Comparison of ENCODE assay signal across 26 cellular contexts in the genomic region with DNA sequence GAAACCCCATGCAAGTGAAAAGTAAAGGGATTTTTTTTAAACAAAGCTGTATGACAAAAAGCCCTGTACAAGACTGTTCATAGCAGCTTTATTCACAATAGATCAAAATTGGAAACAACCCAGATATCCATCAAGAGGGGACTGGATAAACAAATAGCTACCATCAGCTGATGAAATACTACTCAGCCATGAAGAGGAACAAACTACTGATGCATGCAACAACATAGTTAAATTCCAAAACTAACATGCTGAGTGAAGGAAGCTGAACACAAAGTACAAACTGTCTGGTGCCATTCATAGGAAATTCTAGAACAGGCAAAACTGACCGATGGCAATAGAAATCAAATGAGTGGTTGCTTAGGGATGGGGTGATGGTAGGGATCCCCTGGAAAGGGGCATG. TPM values are rescaled to one million over a fixed set of nuclear protein-coding genes. Genes with fewer than 3 reads are reported as not detected.
DNase-seq lines count a peak whose midpoint lies in the region; ATAC-seq, FAIRE-seq and TF ChIP-seq lines count a peak whose summit lies in the region.
"Had no signal": no experiment of that assay in that cellular context is flagged by ENCODE, and none has a peak within 500 bp of the region (broad histone marks: within the 10 kb centered on the region; RNA-seq: fewer than 3 reads in every experiment).

No MANE protein-coding gene starts in this region.

- H3K4me3 ChIP-seq in K562 = no peak overlapping the region
- no peak overlapping the region for H3K4me3 ChIP-seq in psoas muscle
- H3K4me3 ChIP-seq: BLaER1 treated with 17β-estradiol and CSF1 and Interleukin-3, amounts not matched to agents 10 nM and 100 nM; SJSA1 had no signal

- no peaks in the 10 kb centered on the region for H3K9me3 ChIP-seq in CD4-positive, alpha-beta T cell (ENCODE audit: control insufficient read depth, low read length)
- H3K9me3 ChIP-seq in K562 (replicated peaks; ENCODE audit: control insufficient read depth, insufficient read depth, low read depth, low read length) (no peaks in the 10 kb centered on the region), psoas muscle (no peaks in the 10 kb centered on the region)
- H3K9me3 ChIP-seq: BLaER1 treated with 17β-estradiol and CSF1 and Interleukin-3, amounts not matched to agents 10 nM and 100 nM; SJSA1 had no signal

- H3K4me3 Mint-ChIP-seq in activated naive CD4-positive, alpha-beta T cell treated with anti-CD3 and anti-CD28 coated beads, Interleukin-2, amount 50 U/mL, for 24 hours = no peak overlapping the region
- no peak overlapping the region for H3K4me3 Mint-ChIP-seq in CD4-positive, alpha-beta T cell
- H3K4me3 Mint-ChIP-seq: CD8-positive, alpha-beta T cell; IgD-negative memory B cell had no signal

- H3K4me1 ChIP-seq in K562 (replicated peaks in 1 of 2; ENCODE audit: control insufficient read depth in 2 of 2, insufficient read depth in 2 of 2, low read length in 2 of 2) (peaks cover under 1 to 24% of the 10 kb centered on the region in 2 experiments; a peak in 4 of 5 replicates), psoas muscle (no peaks in the 10 kb centered on the region)

- TF ChIP-seq POLR2A in K562 (conservative IDR thresholded peaks at IDR 0.05) = no peak

- H3K27me3 Mint-ChIP-seq in activated naive CD4-positive, alpha-beta T cell treated with anti-CD3 and anti-CD28 coated beads, Interleukin-2, amount 50 U/mL, for 24 hours = no peaks in the 10 kb centered on the region
- H3K27me3 Mint-ChIP-seq in CD4-positive, alpha-beta T cell = no peaks in the 10 kb centered on the region
- H3K27me3 Mint-ChIP-seq: IgD-negative memory B cell had no signal

- no peak for TF ChIP-seq RAD21 in K562 (CRISPR knock-in tag; conservative IDR thresholded peaks at IDR 0.05 in 1 of 2, IDR thresholded peaks at IDR 0.05 in 1 of 2)

- in situ Hi-C loops in K562 (cut with MboI) = loop anchor here (5.0 kb wide), 1 partner anchor 166 kb away; no protein-coding TSS in a partner anchor

- no peak overlapping the region for H2AFZ ChIP-seq in K562 (ENCODE audit: low read depth, low read length)

- H3K79me2 ChIP-seq in K562 (ENCODE audit: control insufficient read depth, insufficient read depth, low read length) = no peaks in the 10 kb centered on the region

- POLR2A ChIA-PET in CD4-positive, alpha-beta T cell (lab: Charles Lee) = interaction anchor here (1.1 to 3.7 kb wide), 8 partner anchors 11 to 148 kb away, joined by 4 to 23 read pairs (median 10); partner anchors contain the start of genes FOXJ1 and UBALD2
- POLR2A ChIA-PET in K562 (lab: Yijun Ruan, JAX) = interaction anchor here (0.7 to 11.3 kb wide), 4 partner anchors 18 to 145 kb away, joined by 3 to 157 read pairs (median 4); no protein-coding TSS in a partner anchor

- no peaks in the 10 kb centered on the region for H3K9me3 Mint-ChIP-seq in activated naive CD4-positive, alpha-beta T cell treated with anti-CD3 and anti-CD28 coated beads, Interleukin-2, amount 50 U/mL, for 24 hours
- H3K9me3 Mint-ChIP-seq in CD4-positive, alpha-beta T cell = no peaks in the 10 kb centered on the region
- H3K9me3 Mint-ChIP-seq: CD8-positive, alpha-beta T cell; IgD-negative memory B cell had no signal

- no peak overlapping the region for H3K4me2 ChIP-seq in K562 (ENCODE audit: insufficient read depth, low read length)
- H3K4me2 ChIP-seq: BLaER1 treated with 17β-estradiol and CSF1 and Interleukin-3, amounts not matched to agents 10 nM and 100 nM had no signal

- CTCF ChIA-PET in CD4-positive, alpha-beta T cell (lab: Charles Lee) = interaction anchor here (1.2 to 9.6 kb wide), 3 partner anchors 56 to 154 kb away, joined by 3 to 130 read pairs (median 3); no protein-coding TSS in a partner anchor
- CTCF ChIA-PET in K562 (lab: Yijun Ruan, JAX; ENCODE audit: low intra/inter-chr PET ratio) = interaction anchor here (6.9 kb wide), 1 partner anchor 154 kb away, joined by 89 read pairs; no protein-coding TSS in a partner anchor

- H3K27ac Mint-ChIP-seq in activated naive CD4-positive, alpha-beta T cell treated with anti-CD3 and anti-CD28 coated beads, Interleukin-2, amount 50 U/mL, for 24 hours = peak overlapping the region; percentile 41
- H3K27ac Mint-ChIP-seq in CD4-positive, alpha-beta T cell = peak overlapping the region; percentile 61

- H3K36me3 ChIP-seq in K562 (ENCODE audit: control insufficient read depth, insufficient read depth, low read length) (no peaks in the 10 kb centered on the region), psoas muscle (ENCODE audit: insufficient read depth in 1 of 2, low read depth in 1 of 2) (no peaks in the 10 kb centered on the region)
- H3K36me3 ChIP-seq: BLaER1 treated with 17β-estradiol and CSF1 and Interleukin-3, amounts not matched to agents 10 nM and 100 nM; SJSA1 had no signal

- no peak for FAIRE-seq in K562 (lab: Jason Lieb, UNC)

- intact Hi-C loops in CD4-positive, alpha-beta T cell (cut with DNase I, micrococcal nuclease) = no loop called here
- intact Hi-C loops in K562 (cut with micrococcal nuclease) (no loop called here), psoas muscle (cut with DNase I) (no loop called here)

- TF ChIP-seq CTCF in CD4-positive, alpha-beta T cell (IDR thresholded peaks at IDR 0.05) = no peak
- no peak for TF ChIP-seq CTCF in K562 (IDR thresholded peaks at IDR 0.05 in 2 of 3, conservative IDR thresholded peaks at IDR 0.05 in 1 of 3; ENCODE audit: insufficient read depth in 2 of 3, low read depth in 1 of 3, low read length in 3 of 3)
- TF ChIP-seq CTCF in psoas muscle (IDR thresholded peaks at IDR 0.05) = no peak

- H3K27ac ChIP-seq in CD4-positive, alpha-beta T cell (ENCODE audit: low read depth, low read length) = no peak overlapping the region
- no peak overlapping the region for H3K27ac ChIP-seq in K562 (ENCODE audit: extremely low read depth, low read depth, low read length)
- no peak overlapping the region for H3K27ac ChIP-seq in psoas muscle
- H3K27ac ChIP-seq: BLaER1 treated with 17β-estradiol and CSF1 and Interleukin-3, amounts not matched to agents 10 nM and 100 nM; SJSA1 had no signal

- no peak for TF ChIP-seq EP300 in K562 (IDR thresholded peaks at IDR 0.05; ENCODE audit: low read length)

- ATAC-seq in CD4-positive, alpha-beta T cell (ENCODE audit: poor library complexity) = no peak
- ATAC-seq in K562 (no peak), psoas muscle (no peak)
- ATAC-seq: CD8-positive, alpha-beta T cell had no signal

- H4K20me1 ChIP-seq in K562 (replicated peaks; ENCODE audit: control insufficient read depth, insufficient read depth, low read length) = no peaks in the 10 kb centered on the region
- H4K20me1 ChIP-seq: BLaER1 treated with 17β-estradiol and CSF1 and Interleukin-3, amounts not matched to agents 10 nM and 100 nM had no signal

- peaks cover under 1% of the 10 kb centered on the region for H3K9me1 ChIP-seq in K562 (ENCODE audit: control insufficient read depth, insufficient read depth, low read length)

- no peaks in the 10 kb centered on the region for H3K36me3 Mint-ChIP-seq in activated naive CD4-positive, alpha-beta T cell treated with anti-CD3 and anti-CD28 coated beads, Interleukin-2, amount 50 U/mL, for 24 hours
- no peaks in the 10 kb centered on the region for H3K36me3 Mint-ChIP-seq in CD4-positive, alpha-beta T cell (ENCODE audit: low read depth)
- H3K36me3 Mint-ChIP-seq: CD8-positive, alpha-beta T cell; IgD-negative memory B cell had no signal

- 39% methylated on average over 1 of the region's 1 CpG for WGBS in K562 (ENCODE audit: insufficient coverage, low coverage, missing lambda C conversion rate)
- 86 to 94% (median 93%) methylated on average over 1 of the region's 1 CpG for WGBS in psoas muscle, 3 donors

- no peak for DNase-seq in activated naive CD4-positive, alpha-beta T cell (lab: John Stamatoyannopoulos, UW)
- DNase-seq in CD4-positive, alpha-beta T cell = no peak
- DNase-seq in K562 (ENCODE audit: extremely low read depth in 1 of 4, low spot score in 3 of 4) (no peak), hepatic stellate cell (ENCODE audit: low spot score) (no peak), psoas muscle (no peak)
- DNase-seq: AML-193; CD8-positive, alpha-beta T cell; DMS 273 treated with DMSO at 0.1 percent for 48 hours; DMS79 treated with DMSO at 0.1 percent for 48 hours; GF-D8; GOT3; HCEC 1CT; NCI-H1048; NCI-H1417; NCI-H1694; NCI-H2081; NCI-H2227 treated with DMSO at 0.1 percent for 48 hours; NCI-H526 treated with DMSO at 0.1 percent for 48 hours; Right ventricle myocardium superior; RPMI8226 had no signal

- H3K27me3 ChIP-seq in CD4-positive, alpha-beta T cell (ENCODE audit: control insufficient read depth, insufficient read depth, low read length) = no peaks in the 10 kb centered on the region
- H3K27me3 ChIP-seq in K562 (ENCODE audit: control insufficient read depth in 2 of 2, insufficient read depth in 2 of 2, low read length in 2 of 2) (peaks cover 4 to 10% of the 10 kb centered on the region in 2 experiments; a peak in 4 of 5 replicates), psoas muscle (ENCODE audit: insufficient read depth in 3 of 3, low read length in 2 of 3) (no peaks in the 10 kb centered on the region)
- H3K27me3 ChIP-seq: BLaER1 treated with 17β-estradiol and CSF1 and Interleukin-3, amounts not matched to agents 10 nM and 100 nM had no signal

- BruUV-seq in K562 (replicated peaks; lab: Mats Ljungman, UMichigan) = no TSS peak

- no peak overlapping the region for H3K9ac ChIP-seq in K562 (ENCODE audit: insufficient read depth in 1 of 2, low read depth in 2 of 2, low read length in 2 of 2)
- H3K9ac ChIP-seq: BLaER1 treated with 17β-estradiol and CSF1 and Interleukin-3, amounts not matched to agents 10 nM and 100 nM had no signal

- H3K4me1 Mint-ChIP-seq in activated naive CD4-positive, alpha-beta T cell treated with anti-CD3 and anti-CD28 coated beads, Interleukin-2, amount 50 U/mL, for 24 hours = peaks cover 28% of the 10 kb centered on the region
- H3K4me1 Mint-ChIP-seq in CD4-positive, alpha-beta T cell (ENCODE audit: low read depth) = peaks cover 21% of the 10 kb centered on the region

RNA-seq across cellular contexts. Expression of gene FOXJ1, which starts 15.1 kb away (rescaled TPM):
- total RNA-seq in CD4-positive, alpha-beta T cell = under 1 TPM; 0.63 to 0.89 TPM
- not detected in 2 replicates for total RNA-seq in K562 (2011; cell fraction: chromatin; rRNA removed; ENCODE audit: low replicate concordance)
- total RNA-seq in K562 (2011; cell fraction: nucleolus; rRNA removed) = not detected in 2 replicates
- total RNA-seq in K562 (2011; cell fraction: nucleoplasm; rRNA removed) = not detected in 2 replicates
- total RNA-seq in K562 (2014; rRNA removed) (not detected in 2 replicates), K562 (2014; rRNA removed; fragmentation: Illumina TruSeq; extraction: Trizol) (not detected in 2 replicates), K562 (2015; rRNA removed; fragmentation: Illumina TruSeq; extraction: Trizol) (not detected in 2 replicates), K562 (2021) (0.07 TPM in 2 replicates), psoas muscle (under 1 TPM in 2 of 4 donors, not detected in 2; 0.11 to 0.15 TPM)
- polyA plus RNA-seq in K562 (2011; rRNA removed) (not detected in 2 replicates), K562 (2014; fragmentation: Illumina TruSeq; extraction: Trizol) (not detected in 2 replicates), K562 (2014; fragmentation: Nextera tagmentation; extraction: Ambion mirVana) (not detected), K562 (2014; rRNA removed) (not detected in 2 replicates), psoas muscle (under 1 TPM; 0.07 to 0.11 (median 0.09) TPM)
- 0.03 TPM in 1 of 2 replicates, not detected in the other for polyA plus RNA-seq in K562 (2011; cell fraction: cytosol; rRNA removed)
- polyA plus RNA-seq in K562 (2011; cell fraction: nucleus; rRNA removed) = not detected in 2 replicates
- 0.06 TPM in 1 of 2 replicates, not detected in the other for polyA plus RNA-seq in K562 (2012)
- polyA minus RNA-seq in K562 (2011; rRNA and poly(A)+ RNA removed) = not detected in 2 replicates
- polyA minus RNA-seq in K562 (2011; cell fraction: cytosol; rRNA and poly(A)+ RNA removed) = not detected in 2 replicates
- 0.11 TPM in 1 of 2 replicates, not detected in the other for polyA minus RNA-seq in K562 (2011; cell fraction: nucleus; rRNA and poly(A)+ RNA removed)
- total RNA-seq: A172, NCI-H460, Right ventricle myocardium superior, SJSA1 had no signal
- polyA plus RNA-seq: IgD-negative memory B cell had no signal

RNA-seq across cellular contexts. Expression of gene EXOC7, which starts 22.3 kb away (rescaled TPM):
- total RNA-seq in CD4-positive, alpha-beta T cell = 10 to 100 TPM; 88.1 to 90.6 TPM
- 106 and 307 TPM in 2 replicates for total RNA-seq in K562 (2011; cell fraction: chromatin; rRNA removed; ENCODE audit: low replicate concordance)
- total RNA-seq in K562 (2011; cell fraction: nucleolus; rRNA removed) = 138 and 157 TPM in 2 replicates
- 108 and 119 TPM in 2 replicates for total RNA-seq in K562 (2011; cell fraction: nucleoplasm; rRNA removed)
- total RNA-seq in K562 (2014; rRNA removed) = 35.0 and 35.5 TPM in 2 replicates
- total RNA-seq in K562 (2014; rRNA removed; fragmentation: Illumina TruSeq; extraction: Trizol) = 29.0 and 30.3 TPM in 2 replicates
- total RNA-seq in K562 (2015; rRNA removed; fragmentation: Illumina TruSeq; extraction: Trizol) = 36.3 and 42.4 TPM in 2 replicates
- 53.1 and 57.0 TPM in 2 replicates for total RNA-seq in K562 (2021)
- 36.5 and 37.1 TPM in 2 replicates for polyA plus RNA-seq in K562 (2011; rRNA removed)
- polyA plus RNA-seq in K562 (2011; cell fraction: cytosol; rRNA removed) = 30.9 and 53.6 TPM in 2 replicates
- 85.3 and 123 TPM in 2 replicates for polyA plus RNA-seq in K562 (2011; cell fraction: nucleus; rRNA removed)
- 44.4 and 49.7 TPM in 2 replicates for polyA plus RNA-seq in K562 (2012)
- polyA plus RNA-seq in K562 (2014; fragmentation: Illumina TruSeq; extraction: Trizol) = 27.8 and 31.2 TPM in 2 replicates
- polyA plus RNA-seq in K562 (2014; fragmentation: Nextera tagmentation; extraction: Ambion mirVana) = 10 to 100 TPM; 18.6 to 20.2 TPM
- 30.5 and 36.2 TPM in 2 replicates for polyA plus RNA-seq in K562 (2014; rRNA removed)
- 31.0 and 40.9 TPM in 2 replicates for polyA minus RNA-seq in K562 (2011; rRNA and poly(A)+ RNA removed)
- polyA minus RNA-seq in K562 (2011; cell fraction: cytosol; rRNA and poly(A)+ RNA removed) = 32.9 and 34.2 TPM in 2 replicates
- 58.6 and 66.9 TPM in 2 replicates for polyA minus RNA-seq in K562 (2011; cell fraction: nucleus; rRNA and poly(A)+ RNA removed)
- 10 to 100 TPM; 56.0 to 61.0 (median 58.3) TPM for total RNA-seq in psoas muscle
- 10 to 100 TPM; 26.3 to 51.6 (median 43.7) TPM for polyA plus RNA-seq in psoas muscle

RNA-seq across cellular contexts. Expression of gene ZACN, which starts 46.9 kb away (rescaled TPM):
- under 1 TPM; 0.69 to 0.98 TPM for total RNA-seq in CD4-positive, alpha-beta T cell
- total RNA-seq in K562 (2011; cell fraction: chromatin; rRNA removed; ENCODE audit: low replicate concordance) = 0.32 TPM in 1 of 2 replicates, not detected in the other
- total RNA-seq in K562 (2011; cell fraction: nucleolus; rRNA removed) = 0.13 TPM in 1 of 2 replicates, not detected in the other
- not detected in 2 replicates for total RNA-seq in K562 (2011; cell fraction: nucleoplasm; rRNA removed)
- total RNA-seq in K562 (2014; rRNA removed) = not detected in 2 replicates
- total RNA-seq in K562 (2014; rRNA removed; fragmentation: Illumina TruSeq; extraction: Trizol) = not detected in 2 replicates
- total RNA-seq in K562 (2015; rRNA removed; fragmentation: Illumina TruSeq; extraction: Trizol) = not detected in 2 replicates
- total RNA-seq in K562 (2021) = 0.07 TPM in 1 of 2 replicates, not detected in the other
- not detected in 2 replicates for polyA plus RNA-seq in K562 (2011; rRNA removed)
- polyA plus RNA-seq in K562 (2011; cell fraction: cytosol; rRNA removed) = not detected in 2 replicates
- 0.07 and 0.20 TPM in 2 replicates for polyA plus RNA-seq in K562 (2011; cell fraction: nucleus; rRNA removed)
- polyA plus RNA-seq in K562 (2012) = 3.9 and 6.5 TPM in 2 replicates
- not detected in 2 replicates for polyA plus RNA-seq in K562 (2014; fragmentation: Illumina TruSeq; extraction: Trizol)
- polyA plus RNA-seq in K562 (2014; fragmentation: Nextera tagmentation; extraction: Ambion mirVana) = not detected
- not detected in 2 replicates for polyA plus RNA-seq in K562 (2014; rRNA removed)
- polyA minus RNA-seq in K562 (2011; rRNA and poly(A)+ RNA removed) = not detected in 2 replicates
- polyA minus RNA-seq in K562 (2011; cell fraction: cytosol; rRNA and poly(A)+ RNA removed) = not detected in 2 replicates
- not detected in 2 replicates for polyA minus RNA-seq in K562 (2011; cell fraction: nucleus; rRNA and poly(A)+ RNA removed)
- total RNA-seq in psoas muscle = under 1 TPM in 1 of 4 donors, not detected in 3; 0.08 TPM
- polyA plus RNA-seq in psoas muscle = 1 to 10 TPM in 2 of 3 donors, under 1 TPM in 1; 0.98 to 1.6 (median 1.4) TPM
- total RNA-seq: A172, Right ventricle myocardium superior, SJSA1 had no signal

RNA-seq across cellular contexts. Expression of gene GALR2, which starts 51.3 kb away (rescaled TPM):
- total RNA-seq in CD4-positive, alpha-beta T cell = 1 to 10 TPM in 1 of 2 experiments, under 1 TPM in 1; 0.59 to 1.0 TPM
- not detected in 2 replicates for total RNA-seq in K562 (2011; cell fraction: chromatin; rRNA removed; ENCODE audit: low replicate concordance)
- 0.17 TPM in 1 of 2 replicates, not detected in the other for total RNA-seq in K562 (2011; cell fraction: nucleolus; rRNA removed)
- not detected in 2 replicates for total RNA-seq in K562 (2011; cell fraction: nucleoplasm; rRNA removed)
- total RNA-seq in K562 (2014; rRNA removed) (not detected in 2 replicates), K562 (2014; rRNA removed; fragmentation: Illumina TruSeq; extraction: Trizol) (not detected in 2 replicates), K562 (2015; rRNA removed; fragmentation: Illumina TruSeq; extraction: Trizol) (not detected in 2 replicates), K562 (2021) (not detected in 2 replicates), psoas muscle (under 1 TPM in 1 of 4 donors, not detected in 3; 0.22 TPM)
- polyA plus RNA-seq in K562 (2011; rRNA removed) (not detected in 2 replicates), K562 (2014; fragmentation: Illumina TruSeq; extraction: Trizol) (not detected in 2 replicates), K562 (2014; fragmentation: Nextera tagmentation; extraction: Ambion mirVana) (not detected), K562 (2014; rRNA removed) (0.34 TPM in 1 of 2 replicates, not detected in the other), psoas muscle (under 1 TPM; 0.05 to 0.16 (median 0.13) TPM)
- polyA plus RNA-seq in K562 (2011; cell fraction: cytosol; rRNA removed) = 0.18 TPM in 1 of 2 replicates, not detected in the other
- polyA plus RNA-seq in K562 (2011; cell fraction: nucleus; rRNA removed) = not detected in 2 replicates
- polyA plus RNA-seq in K562 (2012) = not detected in 2 replicates
- polyA minus RNA-seq in K562 (2011; rRNA and poly(A)+ RNA removed) = not detected in 2 replicates
- not detected in 2 replicates for polyA minus RNA-seq in K562 (2011; cell fraction: cytosol; rRNA and poly(A)+ RNA removed)
- not detected in 2 replicates for polyA minus RNA-seq in K562 (2011; cell fraction: nucleus; rRNA and poly(A)+ RNA removed)
- total RNA-seq: A172, NCI-H460, Right ventricle myocardium superior had no signal

RNA-seq across cellular contexts. Expression of gene SRP68, which starts 53.6 kb away (rescaled TPM):
- 100 to 1,000 TPM; 106 to 108 TPM for total RNA-seq in CD4-positive, alpha-beta T cell
- 133 and 147 TPM in 2 replicates for total RNA-seq in K562 (2011; cell fraction: chromatin; rRNA removed; ENCODE audit: low replicate concordance)
- 62.8 and 73.2 TPM in 2 replicates for total RNA-seq in K562 (2011; cell fraction: nucleolus; rRNA removed)
- total RNA-seq in K562 (2011; cell fraction: nucleoplasm; rRNA removed) = 99.2 and 124 TPM in 2 replicates
- total RNA-seq in K562 (2014; rRNA removed) = 29.8 and 35.3 TPM in 2 replicates
- total RNA-seq in K562 (2014; rRNA removed; fragmentation: Illumina TruSeq; extraction: Trizol) = 32.4 and 33.8 TPM in 2 replicates
- total RNA-seq in K562 (2015; rRNA removed; fragmentation: Illumina TruSeq; extraction: Trizol) = 33.6 and 36.2 TPM in 2 replicates
- 73.5 and 77.4 TPM in 2 replicates for total RNA-seq in K562 (2021)
- polyA plus RNA-seq in K562 (2011; rRNA removed) = 79.6 and 93.4 TPM in 2 replicates
- polyA plus RNA-seq in K562 (2011; cell fraction: cytosol; rRNA removed) = 55.4 and 75.0 TPM in 2 replicates
- polyA plus RNA-seq in K562 (2011; cell fraction: nucleus; rRNA removed) = 49.7 and 56.7 TPM in 2 replicates
- 73.7 and 81.8 TPM in 2 replicates for polyA plus RNA-seq in K562 (2012)
- 85.7 and 92.6 TPM in 2 replicates for polyA plus RNA-seq in K562 (2014; fragmentation: Illumina TruSeq; extraction: Trizol)
- 10 to 100 TPM; 29.4 to 31.4 TPM for polyA plus RNA-seq in K562 (2014; fragmentation: Nextera tagmentation; extraction: Ambion mirVana)
- polyA plus RNA-seq in K562 (2014; rRNA removed) = 62.8 and 63.5 TPM in 2 replicates
- polyA minus RNA-seq in K562 (2011; rRNA and poly(A)+ RNA removed) = 82.1 and 85.9 TPM in 2 replicates
- 40.9 and 46.4 TPM in 2 replicates for polyA minus RNA-seq in K562 (2011; cell fraction: cytosol; rRNA and poly(A)+ RNA removed)
- polyA minus RNA-seq in K562 (2011; cell fraction: nucleus; rRNA and poly(A)+ RNA removed) = 22.2 and 39.0 TPM in 2 replicates
- total RNA-seq in psoas muscle = 100 to 1,000 TPM in 2 of 4 donors, 10 to 100 TPM in 2; 87.3 to 117 (median 104) TPM
- polyA plus RNA-seq in psoas muscle = 100 to 1,000 TPM in 1 of 3 donors, 10 to 100 TPM in 2; 72.4 to 141 (median 88.8) TPM
